1 cellular context compared by ENCODE assay signal in the genomic region with DNA sequence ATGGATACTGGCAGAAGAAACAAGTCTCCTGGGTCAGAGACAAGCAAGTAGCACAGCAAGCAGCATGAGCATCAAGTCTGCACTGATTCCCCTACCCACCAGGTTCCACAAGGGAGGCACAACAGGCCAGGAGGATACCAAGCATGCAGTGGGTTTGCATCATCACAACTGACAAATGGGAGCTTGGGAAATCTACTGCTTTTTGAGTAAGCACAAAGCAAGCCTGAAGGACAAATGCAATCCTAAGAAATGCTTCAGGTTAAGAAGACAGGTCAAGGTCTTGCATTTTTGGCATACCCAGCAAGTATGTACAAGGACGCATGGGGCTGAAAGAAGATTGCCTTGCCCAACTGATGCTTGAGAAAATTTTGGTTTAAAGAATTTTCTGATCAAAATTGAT.
TF ChIP-seq lines count a peak whose summit lies in the region.

No MANE protein-coding gene starts in this region.

TF ChIP-seq in WTC11, 78 proteins besides CTCF, POLR2A, EP300 and RAD21 (continued from another document):
- TF ChIP-seq, protein P1, sequence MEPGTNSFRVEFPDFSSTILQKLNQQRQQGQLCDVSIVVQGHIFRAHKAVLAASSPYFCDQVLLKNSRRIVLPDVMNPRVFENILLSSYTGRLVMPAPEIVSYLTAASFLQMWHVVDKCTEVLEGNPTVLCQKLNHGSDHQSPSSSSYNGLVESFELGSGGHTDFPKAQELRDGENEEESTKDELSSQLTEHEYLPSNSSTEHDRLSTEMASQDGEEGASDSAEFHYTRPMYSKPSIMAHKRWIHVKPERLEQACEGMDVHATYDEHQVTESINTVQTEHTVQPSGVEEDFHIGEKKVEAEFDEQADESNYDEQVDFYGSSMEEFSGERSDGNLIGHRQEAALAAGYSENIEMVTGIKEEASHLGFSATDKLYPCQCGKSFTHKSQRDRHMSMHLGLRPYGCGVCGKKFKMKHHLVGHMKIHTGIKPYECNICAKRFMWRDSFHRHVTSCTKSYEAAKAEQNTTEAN (CRISPR knock-in tag; IDR thresholded peaks at IDR 0.05), result no peak
- TF ChIP-seq, protein P2, sequence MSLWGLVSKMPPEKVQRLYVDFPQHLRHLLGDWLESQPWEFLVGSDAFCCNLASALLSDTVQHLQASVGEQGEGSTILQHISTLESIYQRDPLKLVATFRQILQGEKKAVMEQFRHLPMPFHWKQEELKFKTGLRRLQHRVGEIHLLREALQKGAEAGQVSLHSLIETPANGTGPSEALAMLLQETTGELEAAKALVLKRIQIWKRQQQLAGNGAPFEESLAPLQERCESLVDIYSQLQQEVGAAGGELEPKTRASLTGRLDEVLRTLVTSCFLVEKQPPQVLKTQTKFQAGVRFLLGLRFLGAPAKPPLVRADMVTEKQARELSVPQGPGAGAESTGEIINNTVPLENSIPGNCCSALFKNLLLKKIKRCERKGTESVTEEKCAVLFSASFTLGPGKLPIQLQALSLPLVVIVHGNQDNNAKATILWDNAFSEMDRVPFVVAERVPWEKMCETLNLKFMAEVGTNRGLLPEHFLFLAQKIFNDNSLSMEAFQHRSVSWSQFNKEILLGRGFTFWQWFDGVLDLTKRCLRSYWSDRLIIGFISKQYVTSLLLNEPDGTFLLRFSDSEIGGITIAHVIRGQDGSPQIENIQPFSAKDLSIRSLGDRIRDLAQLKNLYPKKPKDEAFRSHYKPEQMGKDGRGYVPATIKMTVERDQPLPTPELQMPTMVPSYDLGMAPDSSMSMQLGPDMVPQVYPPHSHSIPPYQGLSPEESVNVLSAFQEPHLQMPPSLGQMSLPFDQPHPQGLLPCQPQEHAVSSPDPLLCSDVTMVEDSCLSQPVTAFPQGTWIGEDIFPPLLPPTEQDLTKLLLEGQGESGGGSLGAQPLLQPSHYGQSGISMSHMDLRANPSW (CRISPR knock-in tag; conservative IDR thresholded peaks at IDR 0.05; ENCODE audit: low read depth), result no peak
- TF ChIP-seq FOXP1 (CRISPR knock-in tag; IDR thresholded peaks at IDR 0.05; ENCODE audit: borderline replicate concordance) (no peak), GABPB1 (CRISPR knock-in tag; IDR thresholded peaks at IDR 0.05) (no peak), JUN (CRISPR knock-in tag; IDR thresholded peaks at IDR 0.05) (no peak), ZNF416 (CRISPR knock-in tag; IDR thresholded peaks at IDR 0.05) (no peak)
- TF ChIP-seq, protein P3, sequence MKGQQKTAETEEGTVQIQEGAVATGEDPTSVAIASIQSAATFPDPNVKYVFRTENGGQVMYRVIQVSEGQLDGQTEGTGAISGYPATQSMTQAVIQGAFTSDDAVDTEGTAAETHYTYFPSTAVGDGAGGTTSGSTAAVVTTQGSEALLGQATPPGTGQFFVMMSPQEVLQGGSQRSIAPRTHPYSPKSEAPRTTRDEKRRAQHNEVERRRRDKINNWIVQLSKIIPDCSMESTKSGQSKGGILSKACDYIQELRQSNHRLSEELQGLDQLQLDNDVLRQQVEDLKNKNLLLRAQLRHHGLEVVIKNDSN (CRISPR knock-in tag; IDR thresholded peaks at IDR 0.05), result no peak
- TF ChIP-seq, protein P4, sequence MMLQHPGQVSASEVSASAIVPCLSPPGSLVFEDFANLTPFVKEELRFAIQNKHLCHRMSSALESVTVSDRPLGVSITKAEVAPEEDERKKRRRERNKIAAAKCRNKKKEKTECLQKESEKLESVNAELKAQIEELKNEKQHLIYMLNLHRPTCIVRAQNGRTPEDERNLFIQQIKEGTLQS (CRISPR knock-in tag; conservative IDR thresholded peaks at IDR 0.05), result no peak
- TF ChIP-seq, protein P5, sequence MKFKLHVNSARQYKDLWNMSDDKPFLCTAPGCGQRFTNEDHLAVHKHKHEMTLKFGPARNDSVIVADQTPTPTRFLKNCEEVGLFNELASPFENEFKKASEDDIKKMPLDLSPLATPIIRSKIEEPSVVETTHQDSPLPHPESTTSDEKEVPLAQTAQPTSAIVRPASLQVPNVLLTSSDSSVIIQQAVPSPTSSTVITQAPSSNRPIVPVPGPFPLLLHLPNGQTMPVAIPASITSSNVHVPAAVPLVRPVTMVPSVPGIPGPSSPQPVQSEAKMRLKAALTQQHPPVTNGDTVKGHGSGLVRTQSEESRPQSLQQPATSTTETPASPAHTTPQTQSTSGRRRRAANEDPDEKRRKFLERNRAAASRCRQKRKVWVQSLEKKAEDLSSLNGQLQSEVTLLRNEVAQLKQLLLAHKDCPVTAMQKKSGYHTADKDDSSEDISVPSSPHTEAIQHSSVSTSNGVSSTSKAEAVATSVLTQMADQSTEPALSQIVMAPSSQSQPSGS (CRISPR knock-in tag; IDR thresholded peaks at IDR 0.05; ENCODE audit: borderline replicate concordance, low read depth), result no peak
- TF ChIP-seq, protein P6, sequence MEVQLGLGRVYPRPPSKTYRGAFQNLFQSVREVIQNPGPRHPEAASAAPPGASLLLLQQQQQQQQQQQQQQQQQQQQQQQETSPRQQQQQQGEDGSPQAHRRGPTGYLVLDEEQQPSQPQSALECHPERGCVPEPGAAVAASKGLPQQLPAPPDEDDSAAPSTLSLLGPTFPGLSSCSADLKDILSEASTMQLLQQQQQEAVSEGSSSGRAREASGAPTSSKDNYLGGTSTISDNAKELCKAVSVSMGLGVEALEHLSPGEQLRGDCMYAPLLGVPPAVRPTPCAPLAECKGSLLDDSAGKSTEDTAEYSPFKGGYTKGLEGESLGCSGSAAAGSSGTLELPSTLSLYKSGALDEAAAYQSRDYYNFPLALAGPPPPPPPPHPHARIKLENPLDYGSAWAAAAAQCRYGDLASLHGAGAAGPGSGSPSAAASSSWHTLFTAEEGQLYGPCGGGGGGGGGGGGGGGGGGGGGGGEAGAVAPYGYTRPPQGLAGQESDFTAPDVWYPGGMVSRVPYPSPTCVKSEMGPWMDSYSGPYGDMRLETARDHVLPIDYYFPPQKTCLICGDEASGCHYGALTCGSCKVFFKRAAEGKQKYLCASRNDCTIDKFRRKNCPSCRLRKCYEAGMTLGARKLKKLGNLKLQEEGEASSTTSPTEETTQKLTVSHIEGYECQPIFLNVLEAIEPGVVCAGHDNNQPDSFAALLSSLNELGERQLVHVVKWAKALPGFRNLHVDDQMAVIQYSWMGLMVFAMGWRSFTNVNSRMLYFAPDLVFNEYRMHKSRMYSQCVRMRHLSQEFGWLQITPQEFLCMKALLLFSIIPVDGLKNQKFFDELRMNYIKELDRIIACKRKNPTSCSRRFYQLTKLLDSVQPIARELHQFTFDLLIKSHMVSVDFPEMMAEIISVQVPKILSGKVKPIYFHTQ (CRISPR knock-in tag; IDR thresholded peaks at IDR 0.05), result no peak
